Comparison of ENCODE assay signal across 11 cellular contexts in the genomic region with DNA sequence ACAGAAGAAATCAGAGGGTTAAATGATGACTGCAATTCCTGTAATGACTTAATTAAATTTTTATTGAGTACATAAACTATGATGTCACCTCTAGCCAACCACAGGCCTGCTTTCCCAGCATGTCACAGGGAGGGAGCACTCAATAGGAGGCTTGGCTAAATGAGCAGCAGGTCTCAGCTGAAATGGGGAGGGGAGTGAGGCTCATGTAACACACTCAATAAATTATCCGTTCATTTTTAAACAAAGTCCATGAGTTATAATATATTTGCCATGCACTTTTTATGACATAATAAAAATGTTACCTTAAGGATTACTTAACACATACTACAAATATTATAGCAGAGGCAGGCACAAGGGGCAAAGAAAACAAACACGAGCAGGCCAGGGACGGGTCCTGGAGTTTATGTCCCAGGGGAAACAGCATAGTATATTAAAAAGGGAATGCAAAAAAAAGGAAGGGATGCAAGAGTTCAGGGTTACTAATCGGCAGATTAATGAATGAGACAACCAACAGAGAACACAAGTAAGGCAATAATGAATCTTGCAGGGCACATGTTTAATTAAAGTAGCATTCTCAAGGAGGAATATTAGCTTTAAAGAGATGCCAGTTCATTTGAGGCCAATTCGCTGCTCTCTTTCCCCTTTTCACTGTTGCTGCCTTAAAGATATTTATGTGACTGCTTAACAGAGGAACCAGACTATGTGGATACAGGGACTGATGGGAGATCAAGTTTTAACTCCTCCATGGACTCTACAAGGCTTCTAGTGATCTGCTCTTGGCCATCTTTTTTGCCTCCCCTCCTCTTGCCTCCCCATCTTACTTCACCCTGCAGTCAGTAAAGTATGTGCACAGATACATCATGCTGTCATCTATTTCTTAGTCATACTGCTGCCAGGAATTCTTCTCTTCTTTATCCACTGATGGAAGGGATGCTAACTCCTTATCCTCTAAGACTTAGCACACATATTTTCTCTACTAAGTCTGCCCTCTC. TPM values are rescaled to one million over a fixed set of nuclear protein-coding genes. Genes with fewer than 3 reads are reported as not detected.
A peak's percentile ranks its signal among the peaks of the same experiment; 100 is the strongest.
DNase-seq lines count a peak whose midpoint lies in the region; TF ChIP-seq lines count a peak whose summit lies in the region.
"Had no signal": no experiment of that assay in that cellular context is flagged by ENCODE, and none has a peak within 500 bp of the region (broad histone marks: within the 10 kb centered on the region; RNA-seq: fewer than 3 reads in every experiment).

No MANE protein-coding gene starts in this region.

- H3K27ac Mint-ChIP-seq in brain, result peak overlapping the region; percentile 66 to 96 (median 76)

- H3K9me3 Mint-ChIP-seq in brain, result no peaks in the 10 kb centered on the region

- H3K4me3 ChIP-seq in LNCaP clone FGC (ENCODE audit: low read depth, low read length) (no peak overlapping the region), mesodermal cell (ENCODE audit: extremely low read depth, insufficient read depth, low read length, poor library complexity, severe bottlenecking) (no peak overlapping the region)
- H3K4me3 ChIP-seq: heart right ventricle had no signal

- H3K9me3 ChIP-seq in mesodermal cell (ENCODE audit: control insufficient read depth, low read length), result no peaks in the 10 kb centered on the region
- H3K9me3 ChIP-seq: heart right ventricle had no signal

- H3K27ac ChIP-seq in mesodermal cell (ENCODE audit: low read depth, low read length, severe bottlenecking), result peak overlapping the region; percentile 91
- H3K27ac ChIP-seq: heart right ventricle had no signal

- H3K4me1 ChIP-seq in mesodermal cell (ENCODE audit: control insufficient read depth, insufficient read depth, low read length, poor library complexity, severe bottlenecking), result peaks cover 43% of the 10 kb centered on the region

- WGBS in mesodermal cell (ENCODE audit: insufficient coverage in 2 of 2), 2 experiments, result 85 to 95% methylated on average over 2 to 3 of the region's 5 CpGs

- H3K36me3 Mint-ChIP-seq in brain, result peaks cover 5% of the 10 kb centered on the region

- peak overlapping the region in 2 of 5 experiments; percentile 24 to 40 for H3K4me3 Mint-ChIP-seq in brain

- H3K27me3 Mint-ChIP-seq in brain, result no peaks in the 10 kb centered on the region

- peak; percentile 49 for DNase-seq in AG08395 (ENCODE audit: low spot score)
- DNase-seq in LNCaP clone FGC (ENCODE audit: low read depth), result peak; percentile 97
- DNase-seq in nucleus accumbens (lab: John Stamatoyannopoulos, UW), result no peak
- no peak for DNase-seq in NCI-H128 (lab: John Stamatoyannopoulos, UW; ENCODE audit: unreplicated experiment)
- no peak for DNase-seq in NCI-H774 (lab: John Stamatoyannopoulos, UW)
- DNase-seq in NOMO-1 treated with dmso at 0.1 percent for 144 hours (lab: John Stamatoyannopoulos, UW; ENCODE audit: unreplicated experiment), result no peak
- DNase-seq: NCI-H1105 treated with DMSO at 0.1 percent for 48 hours, posterior cingulate gyrus had no signal

- peaks cover 5% of the 10 kb centered on the region for H3K36me3 ChIP-seq in mesodermal cell (ENCODE audit: control insufficient read depth, insufficient read depth, low read length)

- peaks cover 34% of the 10 kb centered on the region for H3K4me1 Mint-ChIP-seq in brain

- TF ChIP-seq CTCF in LNCaP clone FGC (IDR thresholded peaks at IDR 0.05; ENCODE audit: control insufficient read depth, extremely low read depth, insufficient read depth), result no peak
- no peak for TF ChIP-seq CTCF in brain (conservative IDR thresholded peaks at IDR 0.05)

RNA-seq across cellular contexts. Expression of a gene that starts 27.3 kb away (rescaled TPM):
- not detected for polyA plus RNA-seq in brain (ENCODE audit: insufficient read depth, low read depth, low replicate concordance)
- not detected for polyA plus RNA-seq in mesodermal cell (2013, experiment 1 of 2)
- not detected for polyA plus RNA-seq in mesodermal cell (2013, experiment 2 of 2)

RNA-seq across cellular contexts. Expression of a gene that starts 34.9 kb away (rescaled TPM):
- polyA plus RNA-seq in brain (ENCODE audit: insufficient read depth, low read depth, low replicate concordance), result 226 TPM
- polyA plus RNA-seq in mesodermal cell (2013, experiment 1 of 2), result 109 TPM
- 92.7 TPM for polyA plus RNA-seq in mesodermal cell (2013, experiment 2 of 2)

RNA-seq across cellular contexts. Expression of a gene that starts 41.6 kb away (rescaled TPM):
- 101 TPM for polyA plus RNA-seq in brain (ENCODE audit: insufficient read depth, low read depth, low replicate concordance)
- polyA plus RNA-seq in mesodermal cell (2013, experiment 1 of 2), result 77.1 TPM
- polyA plus RNA-seq in mesodermal cell (2013, experiment 2 of 2), result 70.8 TPM

Comparison
In these comparisons a context has a peak if more than half of its experiments do, and no peak if none do; other contexts are left out.
1. DNase-seq: peak in AG08395 (single experiment) and LNCaP clone FGC (single experiment); none in nucleus accumbens (0 of 56), NCI-H128 (single experiment), NCI-H774 (single experiment) and NOMO-1 treated with dmso at 0.1 percent for 144 hours (single experiment).